12 cellular contexts compared by ENCODE assay signal in the genomic region with DNA sequence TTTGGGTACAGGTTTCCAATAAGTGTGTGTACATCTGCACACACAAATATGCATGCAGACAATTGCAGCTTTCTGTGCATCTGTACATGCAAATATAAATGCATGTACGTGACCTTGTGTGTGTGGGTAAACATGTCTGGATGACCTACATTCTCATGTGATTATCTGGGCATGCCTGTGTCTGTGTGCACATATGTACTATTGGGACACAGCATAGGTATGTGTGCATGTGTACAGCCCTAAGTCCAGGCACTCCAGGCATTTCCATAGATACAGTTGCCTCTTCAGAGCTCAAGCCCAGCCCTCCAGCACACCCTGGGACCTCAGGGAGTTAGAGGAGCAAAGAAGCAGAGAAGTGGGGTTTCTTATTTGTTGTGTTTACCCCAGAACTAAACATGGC. TPM values are rescaled to one million over a fixed set of nuclear protein-coding genes. Genes with fewer than 3 reads are reported as not detected.
"Had no signal": no experiment of that assay in that cellular context is flagged by ENCODE, and none has a peak within 500 bp of the region (broad histone marks: within the 10 kb centered on the region; RNA-seq: fewer than 3 reads in every experiment).

No MANE protein-coding gene starts in this region.

- H3K27ac ChIP-seq: GM23248 had no signal

- H3K9me3 ChIP-seq: HAP-1 had no signal

- H3K4me3 ChIP-seq: GM23248, GM23338, HAP-1 had no signal

- H3K4me3 Mint-ChIP-seq: GM23338, H9, HFFc6 had no signal

- H3K9me3 Mint-ChIP-seq: GM23338, H9 had no signal

- DNase-seq: GM23248, GOT3, H7, H9, HCEC 1CT, HFFc6 had no signal

- FAIRE-seq: H1, H54 had no signal

- ATAC-seq: GM23338, HCT116 had no signal

- H3K9ac ChIP-seq: GM23248 had no signal

- H3K27ac Mint-ChIP-seq: GM23338, H9, HFFc6 had no signal

- H2AFZ ChIP-seq: GM23248, GM23338 had no signal

- H3K36me3 ChIP-seq: HAP-1 had no signal

- H3K4me2 ChIP-seq: GM23338 had no signal

- H3K4me1 ChIP-seq: HAP-1 had no signal

RNA-seq across cellular contexts. Expression of a gene that starts 7.1 kb away (rescaled TPM):
- total RNA-seq: GM23248, GM23338, H1, H4, H7, H9, HFFc6 had no signal
- polyA plus RNA-seq: GM23248, GM23338, H1 had no signal

RNA-seq across cellular contexts. Expression of a gene that starts 18.1 kb away (rescaled TPM):
- total RNA-seq: GM23248, GM23338, H1, H4, H7, H9, HFFc6 had no signal
- polyA plus RNA-seq: GM23248, GM23338, H1 had no signal
